In the genomic region with DNA sequence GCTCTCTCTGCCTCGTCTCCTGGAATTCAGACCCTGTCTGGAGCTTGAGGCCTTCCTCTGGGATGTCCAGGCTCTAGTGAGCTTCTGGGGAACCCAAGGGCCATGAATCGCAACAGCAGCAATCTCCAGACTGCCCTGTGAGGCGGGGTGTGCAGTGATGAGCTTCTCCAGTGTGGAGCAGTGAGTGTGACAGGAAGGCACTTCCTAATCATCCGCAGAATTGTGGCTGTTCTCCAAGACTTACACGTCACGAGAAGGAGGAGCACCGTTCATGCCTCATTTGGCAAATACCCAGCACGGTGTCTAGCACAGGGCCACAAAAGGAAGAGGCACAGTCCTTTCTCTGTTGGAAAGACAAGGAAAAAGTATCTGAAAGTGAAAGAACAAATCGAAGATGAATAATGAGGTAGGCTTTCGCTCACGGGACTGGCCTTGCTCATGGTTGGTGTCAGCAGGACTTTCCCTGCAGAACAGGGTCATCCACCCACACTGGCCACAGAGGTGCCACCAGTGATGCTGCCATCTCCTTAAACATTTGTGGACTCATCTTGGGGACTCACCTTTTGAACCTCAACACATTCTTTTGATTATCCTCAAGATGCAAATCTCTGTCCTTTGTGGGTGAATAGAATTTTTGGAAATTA, we compare ENCODE assay signal across 11 cellular contexts.
DNase-seq lines count a peak whose midpoint lies in the region; ATAC-seq, FAIRE-seq and TF ChIP-seq lines count a peak whose summit lies in the region.
"Had no signal": no experiment of that assay in that cellular context is flagged by ENCODE, and none has a peak within 500 bp of the region (broad histone marks: within the 10 kb centered on the region; RNA-seq: fewer than 3 reads in every experiment).

No MANE protein-coding gene starts in this region.

- TF ChIP-seq POLR2A in suprapubic skin (IDR thresholded peaks at IDR 0.05), result no peak

- peak overlapping the region; percentile 74 for H3K4me2 ChIP-seq in astrocyte (ENCODE audit: low read length)

- peaks cover 6% of the 10 kb centered on the region for H3K9me3 Mint-ChIP-seq in astrocyte (ENCODE audit: unreplicated experiment)

- peak; percentile 27 for DNase-seq in activated T-cell treated with anti-CD3 and anti-CD28 coated beads for 48 hours (ENCODE audit: low read depth)
- no peak for DNase-seq in activated T-cell treated with anti-CD3 and anti-CD28 coated beads for 4 hours
- DNase-seq in astrocyte (ENCODE audit: low read depth), result peak; percentile 82
- peak; percentile 86 for DNase-seq in kidney glomerular epithelial cell (lab: John Stamatoyannopoulos, UW)
- DNase-seq in suprapubic skin (ENCODE audit: low spot score in 2 of 2), result peak in 1 of 2 donors; percentile 83
- DNase-seq: nucleus accumbens had no signal

- H3K27ac ChIP-seq in astrocyte (ENCODE audit: low read depth, low read length), result peak overlapping the region; percentile 13
- peak overlapping the region; percentile 73 for H3K27ac ChIP-seq in suprapubic skin

- H3K36me3 Mint-ChIP-seq in astrocyte (ENCODE audit: low read depth, unreplicated experiment), result peaks cover 4% of the 10 kb centered on the region

- H2AFZ ChIP-seq in astrocyte (ENCODE audit: low read depth, low read length), result peak overlapping the region; percentile 72

- H3K9me3 ChIP-seq in astrocyte (ENCODE audit: insufficient read depth, low read depth, low read length) (no peaks in the 10 kb centered on the region), suprapubic skin (no peaks in the 10 kb centered on the region)

- no peak for ATAC-seq in GM19351 (IDR thresholded peaks at IDR 0.05; ENCODE audit: unreplicated experiment)
- no peak for ATAC-seq in GM18868 (IDR thresholded peaks at IDR 0.05; ENCODE audit: unreplicated experiment)
- no peak for ATAC-seq in GM21390 (IDR thresholded peaks at IDR 0.05; ENCODE audit: unreplicated experiment)

- peak overlapping the region; percentile 29 for H3K9ac ChIP-seq in astrocyte (ENCODE audit: low read length)

- no peak for TF ChIP-seq CTCF in astrocyte (IDR thresholded peaks at IDR 0.05; ENCODE audit: insufficient read depth, low read depth, low read length)
- no peak for TF ChIP-seq CTCF in suprapubic skin (IDR thresholded peaks at IDR 0.05)

- no peaks in the 10 kb centered on the region for H3K36me3 ChIP-seq in astrocyte (ENCODE audit: insufficient read depth, low read length)
- no peaks in the 10 kb centered on the region for H3K36me3 ChIP-seq in suprapubic skin

- peaks cover 13% of the 10 kb centered on the region for H3K27me3 Mint-ChIP-seq in astrocyte (ENCODE audit: low read depth, unreplicated experiment)

- peaks cover 8% of the 10 kb centered on the region for H3K4me1 Mint-ChIP-seq in astrocyte (ENCODE audit: low read depth, unreplicated experiment)

- 45% methylated on average over 10 of the region's 11 CpGs for WGBS in suprapubic skin

- no peak overlapping the region for H3K27ac Mint-ChIP-seq in astrocyte (ENCODE audit: unreplicated experiment)
- H3K27ac Mint-ChIP-seq: B cell had no signal

- H4K20me1 ChIP-seq in astrocyte (ENCODE audit: insufficient read depth, low read length), result no peaks in the 10 kb centered on the region

- no peak for FAIRE-seq in astrocyte (lab: Jason Lieb, UNC)

- no peak for TF ChIP-seq EP300 in suprapubic skin (IDR thresholded peaks at IDR 0.05)

- H3K27me3 ChIP-seq in astrocyte (ENCODE audit: insufficient read depth, low read length) (no peaks in the 10 kb centered on the region), suprapubic skin (no peaks in the 10 kb centered on the region)

- no peaks in the 10 kb centered on the region for H3K79me2 ChIP-seq in astrocyte (ENCODE audit: insufficient read depth, low read length)

- no peak overlapping the region for H3K4me3 Mint-ChIP-seq in astrocyte (ENCODE audit: unreplicated experiment)
- H3K4me3 Mint-ChIP-seq: B cell had no signal

- H3K4me3 ChIP-seq in astrocyte (ENCODE audit: insufficient read depth, low read depth, low read length) (peak overlapping the region; percentile 6), suprapubic skin (no peak overlapping the region)
- H3K4me3 ChIP-seq: coronary artery had no signal

- H3K4me1 ChIP-seq in astrocyte (ENCODE audit: insufficient read depth, low read length) (peaks cover 14% of the 10 kb centered on the region), suprapubic skin (peaks cover 40% of the 10 kb centered on the region)
